Comparison of ENCODE assay signal across 21 cellular contexts in genomic region chr11:133219543-133219942, GRCh38.
"Had no signal": no experiment of that assay in that cellular context is flagged by ENCODE, and none has a peak within 500 bp of the region (broad histone marks: within the 10 kb centered on the region; RNA-seq: fewer than 3 reads in every experiment).

No MANE protein-coding gene starts in this region.

- H3K4me3 ChIP-seq: ascending aorta, coronary artery, gastrocnemius medialis, sigmoid colon, testis had no signal

- H3K4me1 ChIP-seq: ascending aorta, gastrocnemius medialis, testis had no signal

- H3K36me3 Mint-ChIP-seq: naive thymus-derived CD8-positive, alpha-beta T cell; stimulated activated effector memory CD8-positive, alpha-beta T cell treated with anti-CD3 and anti-CD28 coated beads, Interleukin-12 subunit alpha, Interleukin-12 subunit beta, amount 100 ng/mL, for 72 hours; type B pancreatic cell had no signal

- H3K27ac ChIP-seq: ascending aorta, coronary artery, gastrocnemius medialis, sigmoid colon, testis had no signal

- H3K27me3 ChIP-seq: ascending aorta, testis had no signal

- ATAC-seq: activated T-cell treated with anti-CD3 and anti-CD28 coated beads, Interleukin-2, amount 50 U/mL, for 4 hours; gastrocnemius medialis; left cardiac atrium; naive thymus-derived CD8-positive, alpha-beta T cell; stimulated activated effector memory CD8-positive, alpha-beta T cell treated with anti-CD3 and anti-CD28 coated beads, Interleukin-12 subunit alpha, Interleukin-12 subunit beta, amount 100 ng/mL, for 72 hours had no signal

- H3K4me3 Mint-ChIP-seq: activated naive CD4-positive, alpha-beta T cell treated with anti-CD3 and anti-CD28 coated beads for 36 hours; activated T-cell treated with anti-CD3 and anti-CD28 coated beads, Interleukin-2, amount 50 U/mL, for 4 hours; central memory CD8-positive, alpha-beta T cell; naive thymus-derived CD8-positive, alpha-beta T cell; stimulated activated effector memory CD8-positive, alpha-beta T cell treated with anti-CD3 and anti-CD28 coated beads, Interleukin-12 subunit alpha, Interleukin-12 subunit beta, amount 100 ng/mL, for 72 hours; type B pancreatic cell had no signal

- H3K4me1 Mint-ChIP-seq: central memory CD8-positive, alpha-beta T cell; naive thymus-derived CD8-positive, alpha-beta T cell; stimulated activated effector memory CD8-positive, alpha-beta T cell treated with anti-CD3 and anti-CD28 coated beads, Interleukin-12 subunit alpha, Interleukin-12 subunit beta, amount 100 ng/mL, for 72 hours had no signal

- FAIRE-seq: endometrium, islet of Langerhans had no signal

- DNase-seq: activated CD4-positive, alpha-beta T cell treated with anti-CD3 and anti-CD28 coated beads, Interleukin-2, amount 50 U/mL, for 1 hour; activated CD4-positive, CD25-positive, alpha-beta regulatory T cell treated with anti-CD3 and anti-CD28 coated beads, Interleukin-2, amount 50 U/mL, for 72 hours; activated CD8-positive, alpha-beta memory T cell treated with anti-CD3 and anti-CD28 coated beads, Interleukin-2, amount 50 U/mL, for 4 hours; activated naive CD4-positive, alpha-beta T cell treated with anti-CD3 and anti-CD28 coated beads for 36 hours; activated T-cell treated with anti-CD3 and anti-CD28 coated beads, Interleukin-2, amount 50 U/mL, for 4 hours; gastrocnemius medialis; head of caudate nucleus; left cardiac atrium; mesenchymal stem cell; naive thymus-derived CD8-positive, alpha-beta T cell; sigmoid colon; stimulated activated CD4-positive, alpha-beta T cell treated with anti-CD3 and anti-CD28 coated beads, Interleukin-4, amount 100 ng/mL, for 24 hours; T1000; testis had no signal

- H3K36me3 ChIP-seq: ascending aorta, gastrocnemius medialis, sigmoid colon had no signal

- H3K9me3 ChIP-seq: ascending aorta, gastrocnemius medialis, sigmoid colon, testis had no signal

- H3K27ac Mint-ChIP-seq: activated naive CD4-positive, alpha-beta T cell treated with anti-CD3 and anti-CD28 coated beads for 36 hours; naive thymus-derived CD8-positive, alpha-beta T cell; stimulated activated effector memory CD8-positive, alpha-beta T cell treated with anti-CD3 and anti-CD28 coated beads, Interleukin-12 subunit alpha, Interleukin-12 subunit beta, amount 100 ng/mL, for 72 hours; type B pancreatic cell had no signal

- H3K9me3 Mint-ChIP-seq: activated naive CD4-positive, alpha-beta T cell treated with anti-CD3 and anti-CD28 coated beads for 36 hours; type B pancreatic cell had no signal
